Comparison of ENCODE assay signal across 8 cellular contexts in the genomic region with DNA sequence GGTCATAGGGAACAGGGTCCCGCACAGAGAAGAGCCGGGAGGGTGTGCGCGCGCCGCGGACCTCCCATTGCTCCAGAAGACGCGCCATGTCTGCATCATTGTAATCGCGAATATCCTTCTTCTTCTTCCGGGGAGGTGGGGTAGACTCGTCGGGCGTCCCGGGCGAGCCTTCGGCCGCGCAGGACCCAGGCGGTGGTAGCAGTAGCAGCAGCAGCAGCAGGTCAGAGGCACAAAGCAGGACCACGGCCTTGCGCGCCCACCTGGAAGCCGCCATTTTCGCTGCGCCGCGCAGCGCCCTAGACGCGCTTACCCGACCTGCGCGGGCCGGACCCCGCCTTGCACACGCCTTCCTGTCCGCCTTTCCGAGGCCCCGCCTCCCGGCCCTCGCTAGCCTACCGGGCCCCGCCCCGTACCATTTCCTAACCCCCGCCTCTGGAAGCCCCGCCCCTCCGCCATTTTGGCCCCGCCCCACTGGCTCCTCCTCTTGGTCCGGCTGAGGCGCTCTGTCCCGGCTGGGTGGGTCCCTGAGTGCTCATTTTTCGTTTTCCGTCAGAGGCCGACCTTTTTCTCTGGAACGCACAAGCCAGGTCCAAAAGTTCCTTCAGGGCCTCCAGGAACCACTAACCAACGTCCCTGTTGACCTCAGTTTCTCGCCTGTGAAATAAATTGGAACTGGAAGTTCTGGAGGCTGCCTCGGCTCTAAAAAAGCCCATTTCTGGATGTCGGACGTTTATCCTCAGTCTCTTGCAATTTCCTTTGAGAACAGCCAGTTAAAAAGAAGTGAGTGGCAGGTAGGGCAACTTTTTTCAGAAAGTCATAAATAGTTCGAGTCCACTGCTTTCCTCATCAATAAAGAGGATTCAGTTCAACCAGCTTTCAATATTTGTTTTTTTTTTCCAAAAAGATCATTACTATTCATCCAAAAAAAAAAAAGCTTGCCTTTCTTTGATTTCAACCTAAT. TPM values are rescaled to one million over a fixed set of nuclear protein-coding genes. Genes with fewer than 3 reads are reported as not detected.
DNase-seq lines count a peak whose midpoint lies in the region; ATAC-seq and TF ChIP-seq lines count a peak whose summit lies in the region.

A gene (minus strand): TSS at position 302 of the 961 bp plus-strand sequence. CDS start 28 bp downstream, at position 274.

- POLR2A ChIA-PET in AG04450 (lab: Yijun Ruan, JAX) = interaction anchor here (1.8 kb wide), 1 partner anchor 11 kb away, joined by 13 read pairs; a partner anchor contains a TSS

- DNase-seq in AG04450 (ENCODE audit: low read depth, low spot score) (peak; percentile 81), NCI-H2196 treated with DMSO at 0.1 percent for 48 hours (lab: John Stamatoyannopoulos, UW; ENCODE audit: unreplicated experiment) (peak; percentile 62), T47D (ENCODE audit: low read depth in 1 of 2, low spot score in 1 of 2) (peak; percentile 84 to 95)

- H3K27ac ChIP-seq in AG04450 (ENCODE audit: low read depth, low read length) (peak within 1 kb of the TSS; percentile 59), VCaP (peak within 1 kb of the TSS; percentile 87), iPS-20b (ENCODE audit: low read length) (peak within 1 kb of the TSS; percentile 81), skeletal muscle tissue (ENCODE audit: low read depth, low read length) (peak within 1 kb of the TSS; percentile 77)

- H3K9me3 ChIP-seq in AG04450 (ENCODE audit: control insufficient read depth, insufficient read depth, low read length) (no peaks in the 10 kb centered on the region), iPS-20b (ENCODE audit: insufficient read depth, low read depth, low read length) (no peaks in the 10 kb centered on the region), skeletal muscle tissue (ENCODE audit: control insufficient read depth in 3 of 3, low read length in 3 of 3) (no peaks in the 10 kb centered on the region)

- H3K27me3 ChIP-seq in AG04450 (ENCODE audit: control insufficient read depth, insufficient read depth, low read length) = no peaks in the 10 kb centered on the region
- no peaks in the 10 kb centered on the region for H3K27me3 ChIP-seq in iPS-20b (ENCODE audit: insufficient read depth, low read length)
- H3K27me3 ChIP-seq in skeletal muscle tissue (ENCODE audit: control insufficient read depth in 3 of 3, insufficient read depth in 3 of 3, low read length in 3 of 3) = no peaks in the 10 kb centered on the region

- in situ Hi-C loops in T47D (cut with HindIII; ENCODE audit: low pct_unique_long_range_greater_than_20kb, low sequenced_read_pairs) = no loop called here

- H3K9ac ChIP-seq in iPS-20b (ENCODE audit: low read depth, low read length) (peak within 1 kb of the TSS; percentile 86), skeletal muscle tissue (ENCODE audit: low read depth in 1 of 3, low read length in 3 of 3) (peak within 1 kb of the TSS; percentile 90 to 94 (median 93))

- no peaks in the 10 kb centered on the region for H3K36me3 ChIP-seq in iPS-20b (ENCODE audit: insufficient read depth, low read depth, low read length)
- H3K36me3 ChIP-seq in skeletal muscle tissue (ENCODE audit: control insufficient read depth in 3 of 3, insufficient read depth in 3 of 3, low read length in 3 of 3) = peaks cover 0 to 2% (median 0%) of the 10 kb centered on the region in 3 donors

- H3K4me1 ChIP-seq in iPS-20b (ENCODE audit: insufficient read depth, low read length) = peaks cover 20% of the 10 kb centered on the region
- H3K4me1 ChIP-seq in skeletal muscle tissue (ENCODE audit: control insufficient read depth in 3 of 3, insufficient read depth in 3 of 3, low read length in 3 of 3) = peaks cover 24 to 38% (median 26%) of the 10 kb centered on the region in 3 donors

- H3K4me3 ChIP-seq in AG04450 (ENCODE audit: low read depth, low read length) = peak within 1 kb of the TSS; percentile 91
- H3K4me3 ChIP-seq in iPS-20b (ENCODE audit: low read length) = peak within 1 kb of the TSS; percentile 98
- peak within 1 kb of the TSS; percentile 74 to 88 (median 84) for H3K4me3 ChIP-seq in skeletal muscle tissue (ENCODE audit: low read length in 3 of 3)

- ATAC-seq in GM18907 (IDR thresholded peaks at IDR 0.05; ENCODE audit: unreplicated experiment) (peak; percentile 97), HG03139 (IDR thresholded peaks at IDR 0.05; ENCODE audit: unreplicated experiment) (peak; percentile 97)

- TF ChIP-seq CTCF in AG04450 (IDR thresholded peaks at IDR 0.05; ENCODE audit: low read depth, low read length) = no peak
- no peak for TF ChIP-seq CTCF in VCaP (conservative IDR thresholded peaks at IDR 0.05)

- CTCF ChIA-PET in AG04450 (lab: Charles Lee) = interaction anchor here (1.8 kb wide), 1 partner anchor 277 kb away, joined by 13 read pairs; no protein-coding TSS in a partner anchor

RNA-seq across cellular contexts. Expression of the gene that starts here (rescaled TPM):
- 19.1 and 23.9 TPM in 2 replicates for polyA plus RNA-seq in AG04450 (2011; rRNA removed)
- 8.4 and 12.4 TPM in 2 replicates for polyA minus RNA-seq in AG04450 (2011; rRNA and poly(A)+ RNA removed)
- total RNA-seq in skeletal muscle tissue = 17.2 TPM

Comparison
In these comparisons a context has a peak if more than half of its experiments do, and no peak if none do; other contexts are left out.
1. Peak in every context shown above with its lines: DNase-seq, ATAC-seq, H3K4me3 ChIP-seq and H3K27ac ChIP-seq.